In the genomic region with DNA sequence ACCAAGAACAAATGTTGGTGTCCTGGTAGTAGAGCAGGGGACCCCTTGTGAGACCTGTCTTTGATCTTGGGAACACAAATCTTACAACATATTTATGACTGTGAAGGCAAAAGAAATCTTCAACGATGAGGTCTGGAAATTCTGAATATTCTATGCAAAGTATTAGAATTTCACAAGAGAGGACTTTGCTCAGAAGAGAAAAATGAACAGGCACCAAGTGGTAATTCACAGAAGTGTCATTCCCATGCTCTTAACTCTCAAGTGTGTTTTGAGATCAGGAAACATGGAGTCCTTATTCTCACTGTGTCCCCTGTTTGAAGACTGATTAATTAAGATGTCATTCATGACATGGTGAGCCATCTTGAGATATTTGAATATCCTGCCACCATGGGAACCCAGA, we compare ENCODE assay signal across 14 cellular contexts. TPM values are rescaled to one million over a fixed set of nuclear protein-coding genes. Genes with fewer than 3 reads are reported as not detected.
DNase-seq lines count a peak whose midpoint lies in the region; ATAC-seq and TF ChIP-seq lines count a peak whose summit lies in the region.
"Had no signal": no experiment of that assay in that cellular context is flagged by ENCODE, and none has a peak within 500 bp of the region (broad histone marks: within the 10 kb centered on the region; RNA-seq: fewer than 3 reads in every experiment).

No MANE protein-coding gene starts in this region.

- no peak for DNase-seq in activated CD4-positive, alpha-beta T cell treated with anti-CD3 and anti-CD28 coated beads, Interleukin-2, amount 10 ng/mL, durations not matched to agents 24 days and 14 days
- no peak for DNase-seq in activated CD4-positive, alpha-beta T cell treated with anti-CD3 and anti-CD28 coated beads for 48 hours
- DNase-seq in HFFc6 (no peak), dorsolateral prefrontal cortex (no peak), NCI-H2227 treated with DMSO at 0.1 percent for 48 hours (lab: John Stamatoyannopoulos, UW) (no peak)
- no peak for DNase-seq in natural killer cell treated with Interleukin-12 subunit alpha and Interleukin-12 subunit beta and Interleukin-15 and Interleukin-18, amount 100 ng/mL, for 72 hours (ENCODE audit: low spot score)
- DNase-seq: cerebellar nuclear complex, DMS 273 treated with DMSO at 0.1 percent for 48 hours, H7, NCI-H1417 had no signal

- H3K4me3 Mint-ChIP-seq in activated CD4-positive, alpha-beta T cell treated with anti-CD3 and anti-CD28 coated beads, Interleukin-2, amount 10 ng/mL, durations not matched to agents 24 days and 14 days, result peak overlapping the region; percentile 48
- H3K4me3 Mint-ChIP-seq in HFFc6, result no peak overlapping the region
- peak overlapping the region; percentile 51 for H3K4me3 Mint-ChIP-seq in activated T-helper 17 cell treated with anti-CD3 and anti-CD28 coated beads, Interleukin-2, amount 50 U/mL, for 72 hours
- H3K4me3 Mint-ChIP-seq in natural killer cell treated with Interleukin-12 subunit alpha and Interleukin-12 subunit beta and Interleukin-15 and Interleukin-18, amount 100 ng/mL, for 72 hours, result peak overlapping the region; percentile 75

- H3K4me3 ChIP-seq in dorsolateral prefrontal cortex, result no peak overlapping the region
- H3K4me3 ChIP-seq: smooth muscle cell had no signal

- intact Hi-C loops in activated CD4-positive, alpha-beta T cell treated with anti-CD3 and anti-CD28 coated beads, Interleukin-2, amount 10 ng/mL, durations not matched to agents 24 days and 14 days (cut with micrococcal nuclease), result loop anchor here (1.0 to 5.0 kb wide), 2 partner anchors 125 to 330 kb away; partner anchors contain the start of gene THAP9
- intact Hi-C loops in dorsolateral prefrontal cortex (cut with DNase I), result no loop called here

- H3K27me3 Mint-ChIP-seq in activated CD4-positive, alpha-beta T cell treated with anti-CD3 and anti-CD28 coated beads, Interleukin-2, amount 10 ng/mL, durations not matched to agents 24 days and 14 days, result peaks cover 7% of the 10 kb centered on the region
- H3K27me3 Mint-ChIP-seq in HFFc6 (ENCODE audit: insufficient read depth), result no peaks in the 10 kb centered on the region; the same call in none of the 2 replicates
- peaks cover 14% of the 10 kb centered on the region for H3K27me3 Mint-ChIP-seq in activated T-helper 17 cell treated with anti-CD3 and anti-CD28 coated beads, Interleukin-2, amount 50 U/mL, for 72 hours
- no peaks in the 10 kb centered on the region for H3K27me3 Mint-ChIP-seq in natural killer cell treated with Interleukin-12 subunit alpha and Interleukin-12 subunit beta and Interleukin-15 and Interleukin-18, amount 100 ng/mL, for 72 hours

- ATAC-seq in activated T-helper 17 cell treated with anti-CD3 and anti-CD28 coated beads, Interleukin-2, amount 50 U/mL, for 72 hours (replicated peaks), result no peak
- ATAC-seq in natural killer cell treated with Interleukin-12 subunit alpha and Interleukin-12 subunit beta and Interleukin-15 and Interleukin-18, amount 100 ng/mL, for 72 hours, result no peak
- ATAC-seq in GM19324 (IDR thresholded peaks at IDR 0.05; ENCODE audit: low FRiP score, unreplicated experiment), result no peak
- ATAC-seq: PC-3 had no signal

- peaks cover 20% of the 10 kb centered on the region for H3K36me3 Mint-ChIP-seq in activated CD4-positive, alpha-beta T cell treated with anti-CD3 and anti-CD28 coated beads, Interleukin-2, amount 10 ng/mL, durations not matched to agents 24 days and 14 days (ENCODE audit: low read depth)
- no peaks in the 10 kb centered on the region for H3K36me3 Mint-ChIP-seq in HFFc6 (ENCODE audit: low read depth)
- H3K36me3 Mint-ChIP-seq in activated T-helper 17 cell treated with anti-CD3 and anti-CD28 coated beads, Interleukin-2, amount 50 U/mL, for 72 hours (ENCODE audit: low read depth), result peaks cover 14% of the 10 kb centered on the region
- no peaks in the 10 kb centered on the region for H3K36me3 Mint-ChIP-seq in natural killer cell treated with Interleukin-12 subunit alpha and Interleukin-12 subunit beta and Interleukin-15 and Interleukin-18, amount 100 ng/mL, for 72 hours

- peaks cover 55% of the 10 kb centered on the region for H3K4me1 Mint-ChIP-seq in activated CD4-positive, alpha-beta T cell treated with anti-CD3 and anti-CD28 coated beads, Interleukin-2, amount 10 ng/mL, durations not matched to agents 24 days and 14 days
- peaks cover 35% of the 10 kb centered on the region for H3K4me1 Mint-ChIP-seq in HFFc6 (ENCODE audit: low read depth)
- H3K4me1 Mint-ChIP-seq in activated T-helper 17 cell treated with anti-CD3 and anti-CD28 coated beads, Interleukin-2, amount 50 U/mL, for 72 hours, result peaks cover 37% of the 10 kb centered on the region
- peaks cover 51 to 54% of the 10 kb centered on the region in 2 donors for H3K4me1 Mint-ChIP-seq in natural killer cell treated with Interleukin-12 subunit alpha and Interleukin-12 subunit beta and Interleukin-15 and Interleukin-18, amount 100 ng/mL, for 72 hours (ENCODE audit: low read depth in 2 of 2)

- H3K27ac Mint-ChIP-seq in activated CD4-positive, alpha-beta T cell treated with anti-CD3 and anti-CD28 coated beads, Interleukin-2, amount 10 ng/mL, durations not matched to agents 24 days and 14 days, result peak overlapping the region; percentile 52
- H3K27ac Mint-ChIP-seq in HFFc6, result peak overlapping the region; percentile 36
- peak overlapping the region; percentile 63 for H3K27ac Mint-ChIP-seq in activated T-helper 17 cell treated with anti-CD3 and anti-CD28 coated beads, Interleukin-2, amount 50 U/mL, for 72 hours
- peak overlapping the region; percentile 39 to 89 for H3K27ac Mint-ChIP-seq in natural killer cell treated with Interleukin-12 subunit alpha and Interleukin-12 subunit beta and Interleukin-15 and Interleukin-18, amount 100 ng/mL, for 72 hours

- H3K9me3 Mint-ChIP-seq in activated CD4-positive, alpha-beta T cell treated with anti-CD3 and anti-CD28 coated beads, Interleukin-2, amount 10 ng/mL, durations not matched to agents 24 days and 14 days, result peaks cover 6% of the 10 kb centered on the region
- H3K9me3 Mint-ChIP-seq in HFFc6, result no peaks in the 10 kb centered on the region
- H3K9me3 Mint-ChIP-seq in activated T-helper 17 cell treated with anti-CD3 and anti-CD28 coated beads, Interleukin-2, amount 50 U/mL, for 72 hours, result no peaks in the 10 kb centered on the region
- peaks cover 4% of the 10 kb centered on the region for H3K9me3 Mint-ChIP-seq in natural killer cell treated with Interleukin-12 subunit alpha and Interleukin-12 subunit beta and Interleukin-15 and Interleukin-18, amount 100 ng/mL, for 72 hours

- H3K27me3 ChIP-seq in dorsolateral prefrontal cortex, result no peaks in the 10 kb centered on the region

- no peak for TF ChIP-seq CTCF in HFFc6 (IDR thresholded peaks at IDR 0.05)
- no peak for TF ChIP-seq CTCF in dorsolateral prefrontal cortex (IDR thresholded peaks at IDR 0.05 in 54 of 56, conservative IDR thresholded peaks at IDR 0.05 in 2 of 56; ENCODE audit: low read depth in 1 of 56, partially characterized antibody in 56 of 56)

- no peak overlapping the region for H3K27ac ChIP-seq in dorsolateral prefrontal cortex

RNA-seq across cellular contexts. Expression of gene COQ2, which starts 52.5 kb away (rescaled TPM):
- 20.5 and 20.7 TPM in 2 replicates for total RNA-seq in activated CD4-positive, alpha-beta T cell treated with anti-CD3 and anti-CD28 coated beads, Interleukin-2, amount 10 ng/mL, durations not matched to agents 24 days and 14 days
- 10 to 100 TPM; 15.4 to 23.2 (median 20.6) TPM for total RNA-seq in HFFc6 (2021; fragmentation: NEBNext Ultra II Directional; extraction: Animal tissue kit (Norgen Biotek cat#: 25700))
- 10 to 100 TPM in 1 of 2 donors, 1 to 10 TPM in 1; 7.5 to 12.7 TPM for total RNA-seq in activated T-helper 17 cell treated with anti-CD3 and anti-CD28 coated beads, Interleukin-2, amount 50 U/mL, for 72 hours
- total RNA-seq in natural killer cell treated with Interleukin-12 subunit alpha and Interleukin-12 subunit beta and Interleukin-15 and Interleukin-18, amount 100 ng/mL, for 72 hours, result 10 to 100 TPM; 10.8 to 16.2 TPM
- 10 to 100 TPM in 1 of 120 experiments, 1 to 10 TPM in 119; 3.6 to 10.1 (median 6.2) TPM for total RNA-seq in dorsolateral prefrontal cortex
